In genomic region chr6:163956571-163957407, GRCh38 we compare ENCODE assay signal across 8 cellular contexts.
DNase-seq lines count a peak whose midpoint lies in the region; ATAC-seq, FAIRE-seq and TF ChIP-seq lines count a peak whose summit lies in the region.

No MANE protein-coding gene starts in this region.

- no peak for FAIRE-seq in H54 (lab: Jason Lieb, UNC)

- peak; percentile 62 for DNase-seq in GM12864 (ENCODE audit: low read depth)
- DNase-seq in H54 (ENCODE audit: insufficient read length, low spot score) = peak; percentile 26
- peak; percentile 81 for DNase-seq in LHCN-M2 (ENCODE audit: low read depth)
- DNase-seq in SKM-1 (lab: John Stamatoyannopoulos, UW; ENCODE audit: unreplicated experiment) = peak; percentile 84
- peak in 1 of 2 donors; percentile 65 for DNase-seq in activated naive CD4-positive, alpha-beta T cell treated with anti-CD3 and anti-CD28 coated beads, Interleukin-2, amount 50 U/mL, for 72 hours (ENCODE audit: low spot score in 2 of 2)
- peak; percentile 85 to 87 (median 86) for DNase-seq in heart left ventricle
- peak; percentile 59 for DNase-seq in retina
- no peak for DNase-seq in DMS79 (lab: John Stamatoyannopoulos, UW)

- H3K27ac ChIP-seq in heart left ventricle = peak overlapping the region in 9 of 12 donors; percentile 2 to 93 (median 32)

- peaks cover 0 to 58% (median 16%) of the 10 kb centered on the region in 12 donors for H3K4me1 ChIP-seq in heart left ventricle

- TF ChIP-seq CTCF in GM12864 (IDR thresholded peaks at IDR 0.05; ENCODE audit: low read depth, low read length, missing control alignments) (peak; percentile 90), heart left ventricle (IDR thresholded peaks at IDR 0.05) (peak; percentile 89 to 97 (median 94))

- TF ChIP-seq POLR2A in H54 (IDR thresholded peaks at IDR 0.05; ENCODE audit: low read depth, low read length) = no peak
- TF ChIP-seq POLR2A in heart left ventricle (IDR thresholded peaks at IDR 0.05) = no peak

- H3K36me3 Mint-ChIP-seq in activated naive CD4-positive, alpha-beta T cell treated with anti-CD3 and anti-CD28 coated beads, Interleukin-2, amount 50 U/mL, for 72 hours = no peaks in the 10 kb centered on the region

- no peaks in the 10 kb centered on the region for H3K36me3 ChIP-seq in heart left ventricle

- H3K9me3 Mint-ChIP-seq in activated naive CD4-positive, alpha-beta T cell treated with anti-CD3 and anti-CD28 coated beads, Interleukin-2, amount 50 U/mL, for 72 hours = no peaks in the 10 kb centered on the region

- peak; percentile 76 to 89 for ATAC-seq in activated naive CD4-positive, alpha-beta T cell treated with anti-CD3 and anti-CD28 coated beads, Interleukin-2, amount 50 U/mL, for 72 hours
- peak; percentile 77 to 91 (median 90) for ATAC-seq in heart left ventricle

- no peak overlapping the region for H3K27ac Mint-ChIP-seq in activated naive CD4-positive, alpha-beta T cell treated with anti-CD3 and anti-CD28 coated beads, Interleukin-2, amount 50 U/mL, for 72 hours

- WGBS in heart left ventricle, 4 donors = 20 to 28% (median 23%) methylated on average over 12 of the region's 12 CpGs

- H3K9me3 ChIP-seq in heart left ventricle = no peaks in the 10 kb centered on the region

- intact Hi-C loops in heart left ventricle (cut with DNase I) = loop anchor here (2.0 to 10.0 kb wide), 26 partner anchors 119 to 1099 kb away; no protein-coding TSS in a partner anchor

- no peaks in the 10 kb centered on the region for H3K27me3 ChIP-seq in heart left ventricle

- H3K4me3 ChIP-seq in GM12864 (ENCODE audit: low read depth, low read length) (no peak overlapping the region), heart left ventricle (no peak overlapping the region)
